In genomic region chr1:229507951-229508822, GRCh38 we compare ENCODE assay signal across 8 cellular contexts. TPM values are rescaled to one million over a fixed set of nuclear protein-coding genes. Genes with fewer than 3 reads are reported as not detected.
A peak's percentile ranks its signal among the peaks of the same experiment; 100 is the strongest.
DNase-seq lines count a peak whose midpoint lies in the region; ATAC-seq and TF ChIP-seq lines count a peak whose summit lies in the region.

NUP133 (minus strand) TSS chr1:229508341; CDS start chr1:229508249, 92 bp downstream.

- 0 to 4% methylated on average over 4 to 8 of the region's 65 CpGs for WGBS in gastroesophageal sphincter (ENCODE audit: low coverage in 1 of 2), 2 donors

- no peaks in the 10 kb centered on the region for H3K27me3 ChIP-seq in gastroesophageal sphincter

- TF ChIP-seq POLR2A in NB4 (IDR thresholded peaks at IDR 0.05; ENCODE audit: extremely low read depth, insufficient read length) (peak; percentile 87), gastroesophageal sphincter (IDR thresholded peaks at IDR 0.05) (peak; percentile 92 to 95)

- TF ChIP-seq CTCF in HFFc6 (IDR thresholded peaks at IDR 0.05) (no peak), NB4 (IDR thresholded peaks at IDR 0.05; ENCODE audit: low read depth, low read length) (no peak), gastroesophageal sphincter (IDR thresholded peaks at IDR 0.05) (no peak)

- peak within 1 kb of the TSS; percentile 96 for H3K4me3 Mint-ChIP-seq in HFFc6
- peak within 1 kb of the TSS; percentile 91 for H3K4me3 Mint-ChIP-seq in activated naive CD4-positive, alpha-beta T cell treated with anti-CD3 and anti-CD28 coated beads, Interleukin-2, amount 10 ng/mL, durations not matched to agents 7 days and 5 days

- no peaks in the 10 kb centered on the region; the same call in 1 of the 2 replicates for H3K36me3 Mint-ChIP-seq in HFFc6 (ENCODE audit: low read depth)
- H3K36me3 Mint-ChIP-seq in activated naive CD4-positive, alpha-beta T cell treated with anti-CD3 and anti-CD28 coated beads, Interleukin-2, amount 10 ng/mL, durations not matched to agents 7 days and 5 days = peaks cover 7% of the 10 kb centered on the region

- H3K4me1 ChIP-seq in gastroesophageal sphincter = peaks cover 0 to 24% (median 5%) of the 10 kb centered on the region in 3 donors

- no peaks in the 10 kb centered on the region for H3K9me3 Mint-ChIP-seq in HFFc6
- no peaks in the 10 kb centered on the region for H3K9me3 Mint-ChIP-seq in activated naive CD4-positive, alpha-beta T cell treated with anti-CD3 and anti-CD28 coated beads, Interleukin-2, amount 10 ng/mL, durations not matched to agents 7 days and 5 days

- ATAC-seq in gastroesophageal sphincter = peak; percentile 99

- H3K27me3 Mint-ChIP-seq in HFFc6 (ENCODE audit: insufficient read depth) = no peaks in the 10 kb centered on the region; the same call in 1 of the 2 replicates
- peaks cover 7% of the 10 kb centered on the region for H3K27me3 Mint-ChIP-seq in activated naive CD4-positive, alpha-beta T cell treated with anti-CD3 and anti-CD28 coated beads, Interleukin-2, amount 10 ng/mL, durations not matched to agents 7 days and 5 days

- H3K36me3 ChIP-seq in SK-N-MC (ENCODE audit: insufficient read depth, low read length) = peaks cover 11% of the 10 kb centered on the region; the same call in 1 of the 2 replicates
- H3K36me3 ChIP-seq in gastroesophageal sphincter = peaks cover 0 to 11% of the 10 kb centered on the region in 2 donors

- peak within 1 kb of the TSS; percentile 53; the same call in 1 of the 2 replicates for H3K27ac ChIP-seq in SK-N-MC
- H3K27ac ChIP-seq in gastroesophageal sphincter = peak within 1 kb of the TSS; percentile 92 to 99 (median 96)

- peak within 1 kb of the TSS; percentile 84 for H3K4me3 ChIP-seq in NB4 (ENCODE audit: low read depth, low read length)
- H3K4me3 ChIP-seq in SK-N-MC = peak within 1 kb of the TSS; percentile 86
- H3K4me3 ChIP-seq in gastroesophageal sphincter = peak within 1 kb of the TSS; percentile 76 to 98

- DNase-seq in GM04503 (ENCODE audit: low read depth) (peak; percentile 80), HFFc6 (peak; percentile 95), NB4 (ENCODE audit: low read depth) (peak; percentile 98), SK-N-MC (ENCODE audit: low read depth, low spot score) (peak; percentile 92), non-pigmented ciliary epithelial cell (ENCODE audit: low read depth) (peak; percentile 88), superior temporal gyrus (ENCODE audit: extremely low spot score) (peak; percentile 98)
- peak; percentile 99 for DNase-seq in activated naive CD4-positive, alpha-beta T cell treated with anti-CD3 and anti-CD28 coated beads, Interleukin-2, amount 10 ng/mL, durations not matched to agents 7 days and 5 days

- no peak for TF ChIP-seq EP300 in gastroesophageal sphincter (IDR thresholded peaks at IDR 0.05)

- H3K4me1 Mint-ChIP-seq in HFFc6 (ENCODE audit: low read depth) = peaks cover 19% of the 10 kb centered on the region
- peaks cover 34% of the 10 kb centered on the region for H3K4me1 Mint-ChIP-seq in activated naive CD4-positive, alpha-beta T cell treated with anti-CD3 and anti-CD28 coated beads, Interleukin-2, amount 10 ng/mL, durations not matched to agents 7 days and 5 days

- H3K9ac ChIP-seq in SK-N-MC (ENCODE audit: insufficient read length) = peak within 1 kb of the TSS; percentile 89

- H3K27ac Mint-ChIP-seq in HFFc6 = peak within 1 kb of the TSS; percentile 98
- H3K27ac Mint-ChIP-seq in activated naive CD4-positive, alpha-beta T cell treated with anti-CD3 and anti-CD28 coated beads, Interleukin-2, amount 10 ng/mL, durations not matched to agents 7 days and 5 days = peak within 1 kb of the TSS; percentile 97

- H3K9me3 ChIP-seq in SK-N-MC (ENCODE audit: low read depth, low read length) = no peaks in the 10 kb centered on the region
- no peaks in the 10 kb centered on the region for H3K9me3 ChIP-seq in gastroesophageal sphincter

- CTCF ChIA-PET in activated naive CD4-positive, alpha-beta T cell treated with anti-CD3 and anti-CD28 coated beads, Interleukin-2, amount 10 ng/mL, durations not matched to agents 7 days and 5 days (lab: Charles Lee) = interaction anchor here (1.0 to 1.1 kb wide), 3 partner anchors 250 to 780 kb away, joined by 3 to 4 read pairs (median 4); no protein-coding TSS in a partner anchor

RNA-seq across cellular contexts. Expression of gene NUP133, which starts in this region (rescaled TPM):
- total RNA-seq in HFFc6 (2021; fragmentation: NEBNext Ultra II Directional; extraction: Animal tissue kit (Norgen Biotek cat#: 25700)) = 10 to 100 TPM; 34.3 to 42.8 (median 36.0) TPM
- 10 to 100 TPM; 20.5 to 30.2 (median 26.7) TPM for total RNA-seq in gastroesophageal sphincter

Comparison
In these comparisons a context has a peak if more than half of its experiments do, and no peak if none do; other contexts are left out.
1. Peak in every context shown above with its lines: DNase-seq, ATAC-seq, H3K4me3 ChIP-seq and H3K27ac ChIP-seq.